Comparison of ENCODE assay signal across 1 cellular context in genomic region chr21:44332383-44332782, GRCh38.
TF ChIP-seq lines count a peak whose summit lies in the region.

No MANE protein-coding gene starts in this region.

TF ChIP-seq in GM12878, 131 proteins besides CTCF, POLR2A, EP300 and RAD21:
- TF ChIP-seq HDAC2 (IDR thresholded peaks at IDR 0.05) = no peak
- TF ChIP-seq EED (IDR thresholded peaks at IDR 0.05; ENCODE audit: low read depth) = no peak
- TF ChIP-seq MXI1 (IDR thresholded peaks at IDR 0.05; ENCODE audit: low read depth, low read length) = no peak
- TF ChIP-seq ZNF622 (IDR thresholded peaks at IDR 0.05) = no peak
- no peak for TF ChIP-seq SP1 (IDR thresholded peaks at IDR 0.05; ENCODE audit: low read depth, low read length)
- no peak for TF ChIP-seq TCF3 (IDR thresholded peaks at IDR 0.05; ENCODE audit: borderline replicate concordance, insufficient read depth, low read depth, low read length)
- TF ChIP-seq ZBTB40 (IDR thresholded peaks at IDR 0.05; ENCODE audit: borderline replicate concordance) = no peak
- TF ChIP-seq NFIC (IDR thresholded peaks at IDR 0.05; ENCODE audit: low read depth, low read length) = no peak
- TF ChIP-seq CREB1 (IDR thresholded peaks at IDR 0.05; ENCODE audit: low read depth) = no peak
